ENCODE assay signal across 14 cellular contexts in genomic region chr19:16119075-16119857, GRCh38. TPM values are rescaled to one million over a fixed set of nuclear protein-coding genes. Genes with fewer than 3 reads are reported as not detected.
DNase-seq lines count a peak whose midpoint lies in the region; ATAC-seq and TF ChIP-seq lines count a peak whose summit lies in the region.
"Not testable (repeated sequence)": the region's sequence is repeated elsewhere in the genome, so short reads cannot be mapped to it uniquely, and the experiment has no call there.
"Had no signal": no experiment of that assay in that cellular context is flagged by ENCODE, and none has a peak within 500 bp of the region (broad histone marks: within the 10 kb centered on the region; RNA-seq: fewer than 3 reads in every experiment).

No MANE protein-coding gene starts in this region.

- H3K27ac ChIP-seq in CD4-positive, alpha-beta memory T cell (ENCODE audit: low read depth, low read length), result peak overlapping the region; percentile 49
- H3K27ac ChIP-seq in HL-60 (replicated peaks), result peak overlapping the region; percentile 81
- H3K27ac ChIP-seq in RWPE1, result 0 out of 2 replicates have a peak overlapping the region, but pooled peaks have one; percentile 5
- H3K27ac ChIP-seq in mesenchymal stem cell (ENCODE audit: low read length, poor library complexity, severe bottlenecking), result not testable (repeated sequence)

- peaks cover 56% of the 10 kb centered on the region for H3K79me1 ChIP-seq in mesenchymal stem cell (replicated peaks; ENCODE audit: low read length, poor library complexity, severe bottlenecking)

- ATAC-seq in GM19023 (IDR thresholded peaks at IDR 0.05; ENCODE audit: unreplicated experiment), result peak; percentile 4
- ATAC-seq in activated CD8-positive, alpha-beta T cell treated with anti-CD3 and anti-CD28 coated beads, Interleukin-2, amount 10 ng/mL, durations not matched to agents 7 days and 5 days, result peak; percentile 78
- ATAC-seq in central memory CD8-positive, alpha-beta T cell (replicated peaks; ENCODE audit: extremely low read depth, poor library complexity, severe bottlenecking), result peak; percentile 84
- peak; percentile 61 for ATAC-seq in stimulated activated memory B cell treated with anti-CD40 and anti-IgM and Interleukin-4, amounts not matched to agents 10 μg/mL and 1 μg/mL and 100 μg/mL, for 72 hours

- not testable (repeated sequence) for H3K27me3 Mint-ChIP-seq in CD4-positive, alpha-beta memory T cell; activated CD8-positive, alpha-beta T cell treated with anti-CD3 and anti-CD28 coated beads, Interleukin-2, amount 10 ng/mL, durations not matched to agents 7 days and 5 days (ENCODE audit: low read depth); central memory CD8-positive, alpha-beta T cell; stimulated activated memory B cell treated with anti-CD40 and anti-IgM and Interleukin-4, amounts not matched to agents 10 μg/mL and 1 μg/mL and 100 μg/mL, for 72 hours

- DNase-seq in CD4-positive, alpha-beta memory T cell, result peak; percentile 46 to 70 (median 54)
- DNase-seq in HL-60 (ENCODE audit: low read depth in 1 of 2, low spot score in 1 of 2), result peak in 1 of 2 experiments; percentile 69
- DNase-seq in RWPE1 (ENCODE audit: low spot score); mesenchymal stem cell: not testable (repeated sequence)
- peak; percentile 70 for DNase-seq in activated CD8-positive, alpha-beta T cell treated with anti-CD3 and anti-CD28 coated beads, Interleukin-2, amount 10 ng/mL, durations not matched to agents 7 days and 5 days
- DNase-seq in central memory CD8-positive, alpha-beta T cell (ENCODE audit: low spot score in 2 of 2), result peak in 1 of 2 donors; percentile 32

- H4K91ac ChIP-seq in mesenchymal stem cell (ENCODE audit: low read length), result peak overlapping the region; percentile 8

- not testable (repeated sequence) for H3K9me3 ChIP-seq in CD4-positive, alpha-beta memory T cell (ENCODE audit: control insufficient read depth in 1 of 2, low read length in 2 of 2); mesenchymal stem cell (ENCODE audit: control insufficient read depth, low read length)

- H3K27ac Mint-ChIP-seq in CD4-positive, alpha-beta memory T cell, result peak overlapping the region; percentile 80 to 97 (median 94)
- H3K27ac Mint-ChIP-seq in activated CD8-positive, alpha-beta T cell treated with anti-CD3 and anti-CD28 coated beads, Interleukin-2, amount 10 ng/mL, durations not matched to agents 7 days and 5 days, result peak overlapping the region; percentile 89
- H3K27ac Mint-ChIP-seq in central memory CD8-positive, alpha-beta T cell (ENCODE audit: low read depth), result peak overlapping the region; percentile 92
- H3K27ac Mint-ChIP-seq in stimulated activated memory B cell treated with anti-CD40 and anti-IgM and Interleukin-4, amounts not matched to agents 10 μg/mL and 1 μg/mL and 100 μg/mL, for 72 hours, result peak overlapping the region; percentile 100

- H3K4me3 ChIP-seq in CD4-positive, alpha-beta memory T cell (ENCODE audit: low read length in 2 of 2); HL-60 (replicated peaks; ENCODE audit: insufficient read depth, low read length); mesenchymal stem cell (ENCODE audit: insufficient read depth in 1 of 2, low read depth in 1 of 2, low read length in 2 of 2): not testable (repeated sequence)

- H4K8ac ChIP-seq in mesenchymal stem cell (ENCODE audit: low read length), result not testable (repeated sequence)

- not testable (repeated sequence) for TF ChIP-seq CTCF in HL-60 (IDR thresholded peaks at IDR 0.05; ENCODE audit: insufficient read depth, low read length); RWPE1 (conservative IDR thresholded peaks at IDR 0.05; ENCODE audit: low read depth)

- H2BK5ac ChIP-seq in mesenchymal stem cell (ENCODE audit: low read depth, low read length, poor library complexity, severe bottlenecking), result not testable (repeated sequence)

- intact Hi-C loops in CD4-positive, alpha-beta memory T cell (cut with micrococcal nuclease), result loop anchor here (1.0 to 2.0 kb wide), 2 partner anchors 8 to 24 kb away; partner anchors contain the start of genes HSH2D and RAB8A

- POLR2A ChIA-PET in CD4-positive, alpha-beta memory T cell (lab: Charles Lee; ENCODE audit: partially characterized antibody), result interaction anchor here (1.2 to 2.0 kb wide), 3 partner anchors 10 to 33 kb away, joined by 3 to 6 read pairs (median 6); partner anchors contain the start of gene HSH2D
- POLR2A ChIA-PET in RWPE1 (lab: Yijun Ruan, JAX; ENCODE audit: low non-redundant PET), result not testable (repeated sequence)
- POLR2A ChIA-PET in activated CD8-positive, alpha-beta T cell treated with anti-CD3 and anti-CD28 coated beads, Interleukin-2, amount 10 ng/mL, durations not matched to agents 7 days and 5 days (lab: Charles Lee), result interaction anchor here (0.6 to 3.9 kb wide), 7 partner anchors 15 to 335 kb away, joined by 3 to 42 read pairs (median 3); partner anchors contain the start of genes FAM32A and HSH2D

- not testable (repeated sequence) for H3K27me3 ChIP-seq in CD4-positive, alpha-beta memory T cell (ENCODE audit: insufficient read depth, low read length); HL-60 (ENCODE audit: insufficient read depth, poor library complexity, severe bottlenecking); mesenchymal stem cell (ENCODE audit: control insufficient read depth in 1 of 2, insufficient read depth in 1 of 2, low read length in 2 of 2)

- not testable (repeated sequence) for H2AFZ ChIP-seq in mesenchymal stem cell (ENCODE audit: low read depth, low read length)

- not testable (repeated sequence) for H2BK12ac ChIP-seq in mesenchymal stem cell (ENCODE audit: low read length in 2 of 2)

- not testable (repeated sequence) for H3K4me2 ChIP-seq in mesenchymal stem cell (ENCODE audit: low read length, poor library complexity, severe bottlenecking)

- 96% methylated on average over 19 of the region's 19 CpGs for WGBS in mesenchymal stem cell

- H3K18ac ChIP-seq in mesenchymal stem cell (ENCODE audit: low read depth in 1 of 2, low read length in 2 of 2), result not testable (repeated sequence)

- peak overlapping the region; percentile 75 to 93 (median 84) for H3K4me3 Mint-ChIP-seq in CD4-positive, alpha-beta memory T cell
- H3K4me3 Mint-ChIP-seq in activated CD8-positive, alpha-beta T cell treated with anti-CD3 and anti-CD28 coated beads, Interleukin-2, amount 10 ng/mL, durations not matched to agents 7 days and 5 days, result peak overlapping the region; percentile 68
- peak overlapping the region; percentile 76 for H3K4me3 Mint-ChIP-seq in central memory CD8-positive, alpha-beta T cell
- peak overlapping the region; percentile 72 for H3K4me3 Mint-ChIP-seq in stimulated activated memory B cell treated with anti-CD40 and anti-IgM and Interleukin-4, amounts not matched to agents 10 μg/mL and 1 μg/mL and 100 μg/mL, for 72 hours

- H2BK120ac ChIP-seq in mesenchymal stem cell (ENCODE audit: low read depth, low read length), result not testable (repeated sequence)

- H3K14ac ChIP-seq in mesenchymal stem cell (ENCODE audit: low read length in 2 of 2), result not testable (repeated sequence)

- H3K23ac ChIP-seq in mesenchymal stem cell (ENCODE audit: low read length in 2 of 2), result not testable (repeated sequence)

- peaks cover 45% of the 10 kb centered on the region for H3K36me3 ChIP-seq in CD4-positive, alpha-beta memory T cell (ENCODE audit: insufficient read depth, low read length)
- peaks cover 59 to 72% of the 10 kb centered on the region in 2 experiments for H3K36me3 ChIP-seq in mesenchymal stem cell (ENCODE audit: control insufficient read depth in 1 of 2, insufficient read depth in 2 of 2, low read depth in 1 of 2, low read length in 2 of 2)

- peaks cover 18 to 71% of the 10 kb centered on the region in 2 donors for H3K36me3 Mint-ChIP-seq in CD4-positive, alpha-beta memory T cell
- H3K36me3 Mint-ChIP-seq in activated CD8-positive, alpha-beta T cell treated with anti-CD3 and anti-CD28 coated beads, Interleukin-2, amount 10 ng/mL, durations not matched to agents 7 days and 5 days (ENCODE audit: low read depth), result peaks cover 75% of the 10 kb centered on the region
- peaks cover 43% of the 10 kb centered on the region for H3K36me3 Mint-ChIP-seq in central memory CD8-positive, alpha-beta T cell (ENCODE audit: insufficient read depth)
- peaks cover 65% of the 10 kb centered on the region for H3K36me3 Mint-ChIP-seq in stimulated activated memory B cell treated with anti-CD40 and anti-IgM and Interleukin-4, amounts not matched to agents 10 μg/mL and 1 μg/mL and 100 μg/mL, for 72 hours

- peaks cover 24 to 54% (median 43%) of the 10 kb centered on the region in 4 donors for H3K4me1 Mint-ChIP-seq in CD4-positive, alpha-beta memory T cell
- H3K4me1 Mint-ChIP-seq in activated CD8-positive, alpha-beta T cell treated with anti-CD3 and anti-CD28 coated beads, Interleukin-2, amount 10 ng/mL, durations not matched to agents 7 days and 5 days (ENCODE audit: low read depth), result peaks cover 78% of the 10 kb centered on the region
- H3K4me1 Mint-ChIP-seq in central memory CD8-positive, alpha-beta T cell, result peaks cover 40% of the 10 kb centered on the region
- H3K4me1 Mint-ChIP-seq in stimulated activated memory B cell treated with anti-CD40 and anti-IgM and Interleukin-4, amounts not matched to agents 10 μg/mL and 1 μg/mL and 100 μg/mL, for 72 hours, result peaks cover 62% of the 10 kb centered on the region

- H2BK15ac ChIP-seq in mesenchymal stem cell (ENCODE audit: low read depth, poor library complexity, severe bottlenecking), result not testable (repeated sequence)

- not testable (repeated sequence) for H3K9me3 Mint-ChIP-seq in CD4-positive, alpha-beta memory T cell; activated CD8-positive, alpha-beta T cell treated with anti-CD3 and anti-CD28 coated beads, Interleukin-2, amount 10 ng/mL, durations not matched to agents 7 days and 5 days (ENCODE audit: insufficient read depth); central memory CD8-positive, alpha-beta T cell; stimulated activated memory B cell treated with anti-CD40 and anti-IgM and Interleukin-4, amounts not matched to agents 10 μg/mL and 1 μg/mL and 100 μg/mL, for 72 hours

- peaks cover 50% of the 10 kb centered on the region for H3K4me1 ChIP-seq in CD4-positive, alpha-beta memory T cell (ENCODE audit: insufficient read depth, low read length)
- not testable (repeated sequence) for H3K4me1 ChIP-seq in mesenchymal stem cell (ENCODE audit: control insufficient read depth, insufficient read depth, low read depth, low read length)

- H3K4ac ChIP-seq in mesenchymal stem cell (ENCODE audit: low read depth in 1 of 2, low read length in 2 of 2), result not testable (repeated sequence)

- not testable (repeated sequence) for H2AK5ac ChIP-seq in mesenchymal stem cell (ENCODE audit: low read length, severe bottlenecking)

- CTCF ChIA-PET in CD4-positive, alpha-beta memory T cell (lab: Charles Lee; ENCODE audit: partially characterized antibody), result interaction anchor here (0.9 to 2.6 kb wide), 3 partner anchors 24 to 56 kb away, joined by 4 to 8 read pairs (median 5); partner anchors contain the start of gene HSH2D
- CTCF ChIA-PET in RWPE1 (lab: Yijun Ruan, JAX), result interaction anchor here (0.5 kb wide), 1 partner anchor 60 kb away, joined by 3 read pairs; no protein-coding TSS in a partner anchor
- CTCF ChIA-PET in activated CD8-positive, alpha-beta T cell treated with anti-CD3 and anti-CD28 coated beads, Interleukin-2, amount 10 ng/mL, durations not matched to agents 7 days and 5 days (lab: Charles Lee), result interaction anchor here (0.7 to 2.2 kb wide), 3 partner anchors 8 to 77 kb away, joined by 3 to 9 read pairs (median 4); partner anchors contain the start of genes HSH2D and RAB8A

- H3K9ac ChIP-seq in mesenchymal stem cell (ENCODE audit: low read length), result not testable (repeated sequence)

RNA-seq across cellular contexts. Expression of gene RAB8A, which starts 7.6 kb away (rescaled TPM):
- total RNA-seq in CD4-positive, alpha-beta memory T cell, result 10 to 100 TPM; 85.5 to 86.9 TPM
- 10 to 100 TPM; 83.9 to 96.8 TPM for polyA plus RNA-seq in CD4-positive, alpha-beta memory T cell
- total RNA-seq in activated CD8-positive, alpha-beta T cell treated with anti-CD3 and anti-CD28 coated beads, Interleukin-2, amount 10 ng/mL, durations not matched to agents 7 days and 5 days, result 100 to 1,000 TPM; 156 to 167 TPM
- 54.8 TPM for polyA plus RNA-seq in mesenchymal stem cell (2013, experiment 1 of 2)
- polyA plus RNA-seq in mesenchymal stem cell (2013, experiment 2 of 2), result 54.2 TPM

RNA-seq across cellular contexts. Expression of gene HSH2D, which starts 24.2 kb away (rescaled TPM):
- total RNA-seq in CD4-positive, alpha-beta memory T cell, result 10 to 100 TPM; 17.8 to 18.8 TPM
- polyA plus RNA-seq in CD4-positive, alpha-beta memory T cell, result 10 to 100 TPM in 1 of 2 donors, 1 to 10 TPM in 1; 5.5 to 12.6 TPM
- 10 to 100 TPM; 83.6 to 84.3 TPM for total RNA-seq in activated CD8-positive, alpha-beta T cell treated with anti-CD3 and anti-CD28 coated beads, Interleukin-2, amount 10 ng/mL, durations not matched to agents 7 days and 5 days
- polyA plus RNA-seq in mesenchymal stem cell (2013, experiment 1 of 2), result not detected
- not detected for polyA plus RNA-seq in mesenchymal stem cell (2013, experiment 2 of 2)
- total RNA-seq: fibroblast of lung, NCI-H460 had no signal
- polyA plus RNA-seq: fibroblast of lung, neural cell had no signal

RNA-seq across cellular contexts. Expression of gene TPM4, which starts 43.0 kb away (rescaled TPM):
- total RNA-seq in CD4-positive, alpha-beta memory T cell, result 10 to 100 TPM; 94.7 to 96.8 TPM
- 100 to 1,000 TPM in 1 of 2 donors, 10 to 100 TPM in 1; 76.7 to 134 TPM for polyA plus RNA-seq in CD4-positive, alpha-beta memory T cell
- total RNA-seq in activated CD8-positive, alpha-beta T cell treated with anti-CD3 and anti-CD28 coated beads, Interleukin-2, amount 10 ng/mL, durations not matched to agents 7 days and 5 days, result 100 to 1,000 TPM; 424 to 436 TPM
- polyA plus RNA-seq in mesenchymal stem cell (2013, experiment 1 of 2), result 881 TPM
- polyA plus RNA-seq in mesenchymal stem cell (2013, experiment 2 of 2), result 886 TPM

RNA-seq across cellular contexts. Expression of gene CIB3, which starts 54.1 kb away (rescaled TPM):
- not detected for total RNA-seq in CD4-positive, alpha-beta memory T cell
- not detected for polyA plus RNA-seq in CD4-positive, alpha-beta memory T cell
- not detected for total RNA-seq in activated CD8-positive, alpha-beta T cell treated with anti-CD3 and anti-CD28 coated beads, Interleukin-2, amount 10 ng/mL, durations not matched to agents 7 days and 5 days
- polyA plus RNA-seq in mesenchymal stem cell (2013, experiment 1 of 2), result 0.10 TPM
- not detected for polyA plus RNA-seq in mesenchymal stem cell (2013, experiment 2 of 2)
- total RNA-seq: body of pancreas, dorsolateral prefrontal cortex, fibroblast of lung, NCI-H460, renal cortical epithelial cell had no signal
- polyA plus RNA-seq: fibroblast of lung, neural cell had no signal

Comparison
In these comparisons a context has a peak if more than half of its experiments do, and no peak if none do; other contexts are left out.
1. ATAC-seq: peak in every context shown above with its lines; median percentile 84 in central memory CD8-positive, alpha-beta T cell; 78 in activated CD8-positive, alpha-beta T cell treated with anti-CD3 and anti-CD28 coated beads, Interleukin-2, amount 10 ng/mL, durations not matched to agents 7 days and 5 days; 61 in stimulated activated memory B cell treated with anti-CD40 and anti-IgM and Interleukin-4, amounts not matched to agents 10 μg/mL and 1 μg/mL and 100 μg/mL, for 72 hours; 4 in GM19023.
2. RNA of gene HSH2D, which starts 24.2 kb away (total RNA-seq): 83.6 to 84.3 TPM in activated CD8-positive, alpha-beta T cell treated with anti-CD3 and anti-CD28 coated beads, Interleukin-2, amount 10 ng/mL, durations not matched to agents 7 days and 5 days; 17.8 to 18.8 TPM in CD4-positive, alpha-beta memory T cell; every median in the first group is over 4 times any median in the second.
3. RNA of gene TPM4, which starts 43.0 kb away (total RNA-seq): 424 to 436 TPM in activated CD8-positive, alpha-beta T cell treated with anti-CD3 and anti-CD28 coated beads, Interleukin-2, amount 10 ng/mL, durations not matched to agents 7 days and 5 days; 94.7 to 96.8 TPM in CD4-positive, alpha-beta memory T cell; every median in the first group is over 4 times any median in the second.
4. Peak in every context shown above with its lines, with median percentiles within 50 percentile points of each other: H3K27ac Mint-ChIP-seq and H3K4me3 Mint-ChIP-seq.